Comparison of ENCODE assay signal across 8 cellular contexts in the genomic region with DNA sequence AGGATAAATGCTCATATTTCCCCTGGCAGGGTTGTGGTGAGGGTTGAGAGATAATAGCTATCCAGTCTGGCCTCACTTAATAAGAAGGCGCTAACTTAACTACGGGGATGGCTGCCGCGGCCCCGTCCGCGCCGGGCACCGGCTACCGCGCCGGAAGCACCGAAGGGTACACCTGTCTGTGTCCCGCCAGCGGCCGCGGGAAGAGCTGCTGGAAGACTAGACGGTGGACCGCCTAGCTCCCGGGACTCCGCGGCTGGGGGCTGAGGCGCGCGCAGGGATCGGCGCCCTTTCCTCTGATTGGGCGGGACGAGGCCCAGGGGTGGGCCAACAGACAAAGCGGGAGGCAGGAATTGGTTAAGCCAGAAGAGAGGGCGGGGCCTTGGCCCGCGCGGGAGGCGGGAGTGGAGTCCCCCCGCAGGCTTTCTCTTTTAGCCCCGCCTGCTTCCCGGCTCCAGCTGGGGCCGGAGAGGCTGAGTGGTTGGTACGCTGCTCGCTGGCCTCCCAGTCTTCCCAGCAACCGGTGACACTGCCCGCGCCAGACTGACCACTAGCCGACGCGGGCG. TPM values are rescaled to one million over a fixed set of nuclear protein-coding genes. Genes with fewer than 3 reads are reported as not detected.
DNase-seq lines count a peak whose midpoint lies in the region; ATAC-seq and TF ChIP-seq lines count a peak whose summit lies in the region.

Gene ZNF672 (plus strand): TSS at position 431 of the 563 bp plus-strand sequence. CDS start 9,051 bp downstream, outside the sequence.

- ATAC-seq in GM18505 (IDR thresholded peaks at IDR 0.05; ENCODE audit: unreplicated experiment) = peak; percentile 84
- peak; percentile 85 for ATAC-seq in HG02970 (IDR thresholded peaks at IDR 0.05; ENCODE audit: low FRiP score, unreplicated experiment)
- peak; percentile 90 to 92 (median 92) for ATAC-seq in psoas muscle

- peak; percentile 59 for DNase-seq in NCI-H187 treated with DMSO at 0.1 percent for 48 hours (lab: John Stamatoyannopoulos, UW)
- peak; percentile 87 to 96 (median 90) for DNase-seq in T-helper 2 cell
- peak; percentile 83 to 99 (median 97) for DNase-seq in amygdala (lab: John Stamatoyannopoulos, UW)
- peak; percentile 99 for DNase-seq in left ventricle myocardium inferior
- DNase-seq in psoas muscle = peak; percentile 99 to 100

- peaks cover 52% of the 10 kb centered on the region for H3K4me1 ChIP-seq in left ventricle myocardium inferior
- peaks cover 37% of the 10 kb centered on the region for H3K4me1 ChIP-seq in psoas muscle
- no peaks in the 10 kb centered on the region for H3K4me1 ChIP-seq in urinary bladder (ENCODE audit: insufficient read depth)

- H3K27me3 ChIP-seq in left ventricle myocardium inferior (ENCODE audit: low read depth) (no peaks in the 10 kb centered on the region), psoas muscle (ENCODE audit: insufficient read depth in 3 of 3, low read length in 2 of 3) (no peaks in the 10 kb centered on the region)

- H3K36me3 ChIP-seq in left ventricle myocardium inferior = no peaks in the 10 kb centered on the region
- no peaks in the 10 kb centered on the region for H3K36me3 ChIP-seq in psoas muscle (ENCODE audit: insufficient read depth in 1 of 2, low read depth in 1 of 2)
- H3K36me3 ChIP-seq in urinary bladder (ENCODE audit: insufficient read depth) = no peaks in the 10 kb centered on the region

- WGBS in psoas muscle, 3 donors = 0% methylated on average over 32 to 48 of the region's 48 CpGs
- under 1% methylated on average over 48 of the region's 48 CpGs for WGBS in urinary bladder

- intact Hi-C loops in left ventricle myocardium inferior (cut with micrococcal nuclease) (no loop called here), psoas muscle (cut with DNase I) (loop anchor here (1.0 to 2.0 kb wide), 2 partner anchors 20 to 21 kb away; partner anchors contain the start of gene ZNF692 (in 1 of the 2))

- H3K9me3 ChIP-seq in left ventricle myocardium inferior (replicated peaks) (no peaks in the 10 kb centered on the region), psoas muscle (no peaks in the 10 kb centered on the region)

- peak within 1 kb of the TSS; percentile 100 for H3K27ac ChIP-seq in left ventricle myocardium inferior (replicated peaks)
- H3K27ac ChIP-seq in psoas muscle = peak within 1 kb of the TSS; percentile 97
- H3K27ac ChIP-seq in urinary bladder (ENCODE audit: low read depth) = peak within 1 kb of the TSS; percentile 100

- TF ChIP-seq POLR2A in GM18505 (IDR thresholded peaks at IDR 0.05; ENCODE audit: borderline replicate concordance, extremely low read depth, insufficient read depth, insufficient read length) = peak; percentile 86

- TF ChIP-seq CTCF in left ventricle myocardium inferior (IDR thresholded peaks at IDR 0.05; ENCODE audit: borderline replicate concordance) (no peak), psoas muscle (IDR thresholded peaks at IDR 0.05) (no peak)

- peak within 1 kb of the TSS; percentile 91 for H3K4me3 ChIP-seq in left ventricle myocardium inferior
- peak within 1 kb of the TSS; percentile 74 for H3K4me3 ChIP-seq in psoas muscle
- peak within 1 kb of the TSS; percentile 71 for H3K4me3 ChIP-seq in urinary bladder (ENCODE audit: low read depth, low read length)

RNA-seq across cellular contexts. Expression of gene ZNF672, which starts in this region (rescaled TPM):
- total RNA-seq in left ventricle myocardium inferior (43.1 TPM), psoas muscle (10 to 100 TPM; 46.2 to 57.0 (median 48.8) TPM), urinary bladder (12.9 TPM)
- polyA plus RNA-seq in psoas muscle (10 to 100 TPM; 25.3 to 51.9 (median 39.5) TPM), urinary bladder (32.5 TPM)

Comparison
In these comparisons a context has a peak if more than half of its experiments do, and no peak if none do; other contexts are left out.
1. Peak in every context shown above with its lines: DNase-seq, ATAC-seq, H3K4me3 ChIP-seq and H3K27ac ChIP-seq.